1 cellular context compared by ENCODE assay signal in genomic region chr12:64584173-64584555, GRCh38.
TF ChIP-seq lines count a peak whose summit lies in the region.

No MANE protein-coding gene starts in this region.

TF ChIP-seq in HepG2, 621 proteins besides CTCF, POLR2A, EP300 and RAD21 (continued from another document):
- TF ChIP-seq DBP (CRISPR knock-in tag; IDR thresholded peaks at IDR 0.05; ENCODE audit: not compliant biosample characterization) (no peak), ZNF264 (CRISPR knock-in tag; IDR thresholded peaks at IDR 0.05) (0 out of 2 replicates have a peak, but pooled peaks have one; percentile 2), ZNF281 (CRISPR knock-in tag; IDR thresholded peaks at IDR 0.05; ENCODE audit: borderline replicate concordance) (no peak)
